8 cellular contexts compared by ENCODE assay signal in genomic region chr18:23237524-23238151, GRCh38.
A peak's percentile ranks its signal among the peaks of the same experiment; 100 is the strongest.
DNase-seq lines count a peak whose midpoint lies in the region; ATAC-seq and TF ChIP-seq lines count a peak whose summit lies in the region.

No MANE protein-coding gene starts in this region.

- H3K4me1 ChIP-seq in ovary (ENCODE audit: insufficient read depth) = peaks cover 9% of the 10 kb centered on the region

- DNase-seq in BJ (ENCODE audit: low read depth) = no peak
- DNase-seq in activated T-cell treated with anti-CD3 and anti-CD28 coated beads, Interleukin-2, amount 50 U/mL, for 4 hours = no peak
- peak; percentile 56 for DNase-seq in foreskin melanocyte
- peak; percentile 53 to 71 (median 63) for DNase-seq in ovary
- no peak for DNase-seq in NCI-H1694 treated with DMSO at 0.1 percent for 48 hours (lab: John Stamatoyannopoulos, UW)
- no peak for DNase-seq in Calu3

- no peaks in the 10 kb centered on the region for H3K36me3 Mint-ChIP-seq in activated T-cell treated with anti-CD3 and anti-CD28 coated beads, Interleukin-2, amount 50 U/mL, for 4 hours (ENCODE audit: insufficient read depth)
- H3K36me3 Mint-ChIP-seq in Calu3 (ENCODE audit: insufficient read depth, unreplicated experiment) = peaks cover 4% of the 10 kb centered on the region

- POLR2A ChIA-PET in BJ (lab: Charles Lee) = no interaction called here

- no peaks in the 10 kb centered on the region for H3K9me3 ChIP-seq in ovary

- H3K36me3 ChIP-seq in BJ (ENCODE audit: control insufficient read depth, insufficient read depth, low read length) (no peaks in the 10 kb centered on the region; the same call in 1 of the 2 replicates), ovary (no peaks in the 10 kb centered on the region)

- BruUV-seq in Calu3 (replicated peaks; lab: Mats Ljungman, UMichigan) = no TSS peak

- no peaks in the 10 kb centered on the region for H3K27me3 Mint-ChIP-seq in activated T-cell treated with anti-CD3 and anti-CD28 coated beads, Interleukin-2, amount 50 U/mL, for 4 hours (ENCODE audit: low read depth)
- no peaks in the 10 kb centered on the region for H3K27me3 Mint-ChIP-seq in Calu3 (ENCODE audit: unreplicated experiment)

- CTCF ChIA-PET in BJ (lab: Yijun Ruan, JAX) = interaction anchor here (0.9 to 1.6 kb wide), 3 partner anchors 98 to 142 kb away, joined by 3 to 4 read pairs (median 4); no protein-coding TSS in a partner anchor
- CTCF ChIA-PET in Calu3 (lab: Charles Lee) = no interaction called here

- no peaks in the 10 kb centered on the region for H3K9me3 Mint-ChIP-seq in activated T-cell treated with anti-CD3 and anti-CD28 coated beads, Interleukin-2, amount 50 U/mL, for 4 hours
- H3K9me3 Mint-ChIP-seq in Calu3 (ENCODE audit: low read depth, unreplicated experiment) = no peaks in the 10 kb centered on the region

- peaks cover 22% of the 10 kb centered on the region for H3K4me1 Mint-ChIP-seq in activated T-cell treated with anti-CD3 and anti-CD28 coated beads, Interleukin-2, amount 50 U/mL, for 4 hours (ENCODE audit: low read depth)
- H3K4me1 Mint-ChIP-seq in Calu3 (ENCODE audit: low read depth, unreplicated experiment) = no peaks in the 10 kb centered on the region

- peak overlapping the region; percentile 68 for H3K4me3 Mint-ChIP-seq in activated T-cell treated with anti-CD3 and anti-CD28 coated beads, Interleukin-2, amount 50 U/mL, for 4 hours
- H3K4me3 Mint-ChIP-seq in Calu3 (ENCODE audit: low read depth, unreplicated experiment) = no peak overlapping the region

- 0 out of 2 replicates have a peak, but pooled peaks have one; percentile 33 for TF ChIP-seq CTCF in BJ (IDR thresholded peaks at IDR 0.05; ENCODE audit: insufficient read depth, low read depth, low read length)
- TF ChIP-seq CTCF in ovary (IDR thresholded peaks at IDR 0.05) = no peak
- no peak for TF ChIP-seq CTCF in Calu3 (IDR thresholded peaks at IDR 0.05; ENCODE audit: unreplicated experiment)

- H3K27ac Mint-ChIP-seq in Calu3 (ENCODE audit: unreplicated experiment) = no peak overlapping the region

- 14 to 22% (median 16%) methylated on average over 17 of the region's 17 CpGs for WGBS in ovary, 3 donors

- no peak for TF ChIP-seq POLR2A in ovary (IDR thresholded peaks at IDR 0.05)

- H3K4me3 ChIP-seq in BJ (ENCODE audit: low read depth, low read length) (no peak overlapping the region), ovary (peak overlapping the region; percentile 26)

- ATAC-seq in GM19372 (IDR thresholded peaks at IDR 0.05; ENCODE audit: low read depth, unreplicated experiment) (peak; percentile 50), HG03457 (IDR thresholded peaks at IDR 0.05; ENCODE audit: unreplicated experiment) (peak; percentile 56)
- ATAC-seq in activated T-cell treated with anti-CD3 and anti-CD28 coated beads, Interleukin-2, amount 50 U/mL, for 4 hours = peak; percentile 72 to 74

- TF ChIP-seq EP300 in ovary (IDR thresholded peaks at IDR 0.05) = no peak

- H3K27ac ChIP-seq in ovary = peak overlapping the region; percentile 39 to 84

- intact Hi-C loops in ovary (cut with DNase I) (no loop called here), Calu3 (cut with micrococcal nuclease; ENCODE audit: unreplicated experiment) (no loop called here)

- no peaks in the 10 kb centered on the region for H3K27me3 ChIP-seq in BJ (ENCODE audit: control insufficient read depth, insufficient read depth, low read length)
- no peaks in the 10 kb centered on the region for H3K27me3 ChIP-seq in ovary

Comparison
In these comparisons a context has a peak if more than half of its experiments do, and no peak if none do; other contexts are left out.
1. DNase-seq: peak in foreskin melanocyte (single experiment) and ovary (5 of 5); none in BJ (single experiment), activated T-cell treated with anti-CD3 and anti-CD28 coated beads, Interleukin-2, amount 50 U/mL, for 4 hours (single experiment), NCI-H1694 treated with DMSO at 0.1 percent for 48 hours (single experiment) and Calu3 (single experiment).
2. Peak in every context shown above with its lines, with median percentiles within 50 percentile points of each other: ATAC-seq.